ENCODE assay signal across 22 cellular contexts in the genomic region with DNA sequence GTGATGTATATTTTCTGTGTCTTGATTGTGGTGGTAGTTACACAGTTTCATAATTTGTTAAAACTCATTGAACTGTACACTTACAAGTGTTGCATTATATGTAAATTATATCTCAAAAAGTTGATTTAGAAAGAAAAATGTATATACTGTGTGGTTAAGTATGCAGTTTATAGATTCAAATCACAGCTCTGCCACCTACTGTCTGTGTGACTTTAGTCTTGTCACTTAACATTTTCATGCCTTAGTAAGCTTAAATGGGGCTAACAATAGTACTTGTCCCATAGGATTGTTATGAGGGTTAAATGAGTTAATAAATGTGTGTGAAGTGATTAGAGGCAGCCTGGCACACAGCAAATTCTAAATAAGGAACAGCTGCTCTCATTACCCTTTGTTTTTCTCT.
DNase-seq lines count a peak whose midpoint lies in the region; ATAC-seq, FAIRE-seq and TF ChIP-seq lines count a peak whose summit lies in the region.
"Had no signal": no experiment of that assay in that cellular context is flagged by ENCODE, and none has a peak within 500 bp of the region (broad histone marks: within the 10 kb centered on the region; RNA-seq: fewer than 3 reads in every experiment).

No MANE protein-coding gene starts in this region.

- intact Hi-C loops in PC-9 (cut with micrococcal nuclease; ENCODE audit: unreplicated experiment): no loop called here

- H3K79me2 ChIP-seq in Loucy (ENCODE audit: insufficient read depth, low read length) (no peaks in the 10 kb centered on the region), PC-9 (ENCODE audit: low read depth) (no peaks in the 10 kb centered on the region)

- H3K4me1 ChIP-seq in Loucy (ENCODE audit: insufficient read depth, low read length, poor library complexity, severe bottlenecking) (no peaks in the 10 kb centered on the region), PC-9 (replicated peaks; ENCODE audit: insufficient read depth) (peaks cover 3% of the 10 kb centered on the region; the same call in 1 of the 2 replicates)

- H3K4me2 ChIP-seq in Loucy (ENCODE audit: low read depth, low read length, poor library complexity, severe bottlenecking) (no peak overlapping the region), PC-9 (no peak overlapping the region)

- no peak for TF ChIP-seq POLR2A in H54 (IDR thresholded peaks at IDR 0.05; ENCODE audit: low read depth, low read length)

- DNase-seq in GM10248 (ENCODE audit: extremely low spot score) (no peak), PC-9 (no peak), epithelial cell of esophagus (ENCODE audit: low read depth) (no peak), NK-92 (lab: John Stamatoyannopoulos, UW; ENCODE audit: unreplicated experiment) (no peak), H54 (ENCODE audit: insufficient read length, low spot score) (no peak)
- no peak for DNase-seq in stimulated activated naive CD8-positive, alpha-beta T cell treated with anti-CD3 and anti-CD28 coated beads, Interleukin-15, amount 100 ng/mL, for 72 hours
- DNase-seq: CD4-positive, alpha-beta T cell; COR-L47; DMS 273 treated with DMSO at 0.1 percent for 48 hours; H7; HFFc6; KG1; MV-4-11; NCI-H1694; NCI-H2081 treated with DMSO at 0.1 percent for 48 hours; NCI-H2171 treated with DMSO at 0.1 percent for 48 hours; NCI-H524 treated with DMSO at 0.1 percent for 48 hours; NCI-H82; T-helper 1 cell had no signal

- H3K4me1 Mint-ChIP-seq in stimulated activated naive CD8-positive, alpha-beta T cell treated with anti-CD3 and anti-CD28 coated beads, Interleukin-15, amount 100 ng/mL, for 72 hours: no peaks in the 10 kb centered on the region

- CTCF ChIA-PET in GM10248 (lab: Yijun Ruan, JAX) (interaction anchor here (0.9 to 1.7 kb wide), 5 partner anchors 9 to 32 kb away, joined by 3 to 8 read pairs (median 4); no protein-coding TSS in a partner anchor), PC-9 (lab: Charles Lee) (no interaction called here)

- no peaks in the 10 kb centered on the region for H3K9me3 Mint-ChIP-seq in stimulated activated naive CD8-positive, alpha-beta T cell treated with anti-CD3 and anti-CD28 coated beads, Interleukin-15, amount 100 ng/mL, for 72 hours
- H3K9me3 Mint-ChIP-seq: CD4-positive, alpha-beta T cell had no signal

- H2AFZ ChIP-seq in Loucy (ENCODE audit: low read length) (no peak overlapping the region), PC-9 (peak overlapping the region; percentile 29; the same call in 1 of the 2 replicates)

- no peak overlapping the region for H3K9ac ChIP-seq in Loucy (ENCODE audit: low read depth, low read length, poor library complexity, severe bottlenecking)

- H3K9me2 ChIP-seq in Loucy (replicated peaks; ENCODE audit: low read depth, low read length) (no peaks in the 10 kb centered on the region), PC-9 (ENCODE audit: insufficient read depth) (no peaks in the 10 kb centered on the region)

- H3K27me3 ChIP-seq in Loucy (ENCODE audit: insufficient read depth, low read length, poor library complexity, severe bottlenecking) (no peaks in the 10 kb centered on the region), PC-9 (ENCODE audit: insufficient read depth, low read depth) (no peaks in the 10 kb centered on the region)

- H3K36me3 ChIP-seq in Loucy (ENCODE audit: insufficient read depth, low read length) (no peaks in the 10 kb centered on the region), PC-9 (ENCODE audit: low read depth) (no peaks in the 10 kb centered on the region)

- TF ChIP-seq CTCF in GM10248 (IDR thresholded peaks at IDR 0.05; ENCODE audit: control extremely low read depth, extremely low read depth, low read depth, missing control alignments) (peak; percentile 34), Loucy (conservative IDR thresholded peaks at IDR 0.05; ENCODE audit: low read length) (peak; percentile 39), PC-9 (conservative IDR thresholded peaks at IDR 0.05) (no peak), epithelial cell of esophagus (IDR thresholded peaks at IDR 0.05; ENCODE audit: insufficient read depth, low read depth, low read length, missing control alignments) (peak; percentile 24)

- POLR2A ChIA-PET in GM10248 (lab: Yijun Ruan, JAX) (no interaction called here), PC-9 (lab: Charles Lee; ENCODE audit: unreplicated experiment) (interaction anchor here (0.5 to 0.6 kb wide), 2 partner anchors 215 to 223 kb away, joined by 4 read pairs; no protein-coding TSS in a partner anchor)

- FAIRE-seq in H54 (lab: Jason Lieb, UNC): no peak

- no peaks in the 10 kb centered on the region for H3K27me3 Mint-ChIP-seq in stimulated activated naive CD8-positive, alpha-beta T cell treated with anti-CD3 and anti-CD28 coated beads, Interleukin-15, amount 100 ng/mL, for 72 hours

- H3K9me3 ChIP-seq in Loucy (ENCODE audit: insufficient read depth, low read depth, low read length) (no peaks in the 10 kb centered on the region), PC-9 (ENCODE audit: insufficient read depth, low read depth) (no peaks in the 10 kb centered on the region)

- no peaks in the 10 kb centered on the region for H3F3A ChIP-seq in Loucy (ENCODE audit: low read depth)
- H3F3A ChIP-seq in PC-9 (ENCODE audit: insufficient read depth, low read depth): 0 out of 2 replicates have a peak, but pooled peaks cover 3% of the 10 kb centered on the region

- H3K27ac ChIP-seq in PC-9: no peak overlapping the region

- ATAC-seq in stimulated activated naive CD8-positive, alpha-beta T cell treated with anti-CD3 and anti-CD28 coated beads, Interleukin-15, amount 100 ng/mL, for 72 hours: no peak
- ATAC-seq: Panc1, SK-N-SH treated with all-trans-retinoic acid at 6 μM for 48 hours had no signal

- H4K20me1 ChIP-seq in Loucy (ENCODE audit: insufficient read depth, low read length, poor library complexity, severe bottlenecking): no peaks in the 10 kb centered on the region
- H4K20me1 ChIP-seq in PC-9 (ENCODE audit: insufficient read depth): no peaks in the 10 kb centered on the region

- BruUV-seq in PC-9 (replicated peaks; lab: Mats Ljungman, UMichigan): no TSS peak

- H3K4me3 ChIP-seq in Loucy (ENCODE audit: low read length, poor library complexity, severe bottlenecking): no peak overlapping the region
- no peak overlapping the region for H3K4me3 ChIP-seq in PC-9
- no peak overlapping the region for H3K4me3 ChIP-seq in epithelial cell of esophagus (ENCODE audit: low read length)

- H3K27ac Mint-ChIP-seq in stimulated activated naive CD8-positive, alpha-beta T cell treated with anti-CD3 and anti-CD28 coated beads, Interleukin-15, amount 100 ng/mL, for 72 hours: no peak overlapping the region
- H3K27ac Mint-ChIP-seq: CD4-positive, alpha-beta T cell; HFFc6 had no signal

- H3K4me3 Mint-ChIP-seq in stimulated activated naive CD8-positive, alpha-beta T cell treated with anti-CD3 and anti-CD28 coated beads, Interleukin-15, amount 100 ng/mL, for 72 hours: no peak overlapping the region
- H3K4me3 Mint-ChIP-seq: CD4-positive, alpha-beta T cell; HFFc6 had no signal
